In genomic region chr4:97159625-97160024, GRCh38 we compare ENCODE assay signal across 21 cellular contexts.
"Had no signal": no experiment of that assay in that cellular context is flagged by ENCODE, and none has a peak within 500 bp of the region (broad histone marks: within the 10 kb centered on the region; RNA-seq: fewer than 3 reads in every experiment).

No MANE protein-coding gene starts in this region.

- H3K36me3 ChIP-seq: neural progenitor cell, thoracic aorta, tibial nerve, upper lobe of right lung, uterus had no signal

- H3K9ac ChIP-seq: neural progenitor cell had no signal

- H3K9me3 Mint-ChIP-seq: nephron had no signal

- H3K4me1 ChIP-seq: neural progenitor cell, psoas muscle, tibial nerve, upper lobe of right lung, uterus had no signal

- H2AFZ ChIP-seq: neural progenitor cell had no signal

- H3K36me3 Mint-ChIP-seq: immature natural killer cell; memory B cell; naive thymus-derived CD4-positive, alpha-beta T cell; neural progenitor cell; stimulated activated naive B cell treated with anti-CD40 and anti-IgM and Interleukin-4, amounts not matched to agents 10 μg/mL and 1 μg/mL and 100 μg/mL, for 72 hours had no signal

- H3K27ac ChIP-seq: neural progenitor cell, psoas muscle, thoracic aorta, tibial nerve, upper lobe of right lung, uterus had no signal

- H3K27me3 ChIP-seq: neural progenitor cell, tibial nerve, upper lobe of right lung, uterus had no signal

- H3K4me3 ChIP-seq: lung, neural progenitor cell, psoas muscle, thoracic aorta, tibial nerve, upper lobe of right lung, uterus had no signal

- H3K4me2 ChIP-seq: neural progenitor cell had no signal

- H3K27me3 Mint-ChIP-seq: memory B cell; naive thymus-derived CD4-positive, alpha-beta T cell; stimulated activated naive B cell treated with anti-CD40 and anti-IgM and Interleukin-4, amounts not matched to agents 10 μg/mL and 1 μg/mL and 100 μg/mL, for 72 hours; stimulated activated naive CD8-positive, alpha-beta T cell treated with anti-CD3 and anti-CD28 coated beads, Interleukin-15, Interleukin-2, amounts not matched to agents 100 ng/mL and 50 ng/mL, for 24 hours had no signal

- ATAC-seq: naive thymus-derived CD4-positive, alpha-beta T cell; psoas muscle; right cardiac atrium; stimulated activated naive B cell treated with anti-CD40 and anti-IgM and Interleukin-4, amounts not matched to agents 10 μg/mL and 1 μg/mL and 100 μg/mL, for 72 hours; upper lobe of right lung had no signal

- H3K4me3 Mint-ChIP-seq: immature natural killer cell; memory B cell; naive thymus-derived CD4-positive, alpha-beta T cell; nephron; neural progenitor cell; stimulated activated naive B cell treated with anti-CD40 and anti-IgM and Interleukin-4, amounts not matched to agents 10 μg/mL and 1 μg/mL and 100 μg/mL, for 72 hours; stimulated activated naive CD8-positive, alpha-beta T cell treated with anti-CD3 and anti-CD28 coated beads, Interleukin-15, Interleukin-2, amounts not matched to agents 100 ng/mL and 50 ng/mL, for 24 hours had no signal

- H3K9me3 ChIP-seq: thoracic aorta, upper lobe of right lung, uterus had no signal

- H3K4me1 Mint-ChIP-seq: immature natural killer cell; memory B cell; naive thymus-derived CD4-positive, alpha-beta T cell; nephron; neural progenitor cell; stimulated activated naive B cell treated with anti-CD40 and anti-IgM and Interleukin-4, amounts not matched to agents 10 μg/mL and 1 μg/mL and 100 μg/mL, for 72 hours had no signal

- H3K27ac Mint-ChIP-seq: immature natural killer cell; memory B cell; naive thymus-derived CD4-positive, alpha-beta T cell; nephron; neural progenitor cell; stimulated activated naive B cell treated with anti-CD40 and anti-IgM and Interleukin-4, amounts not matched to agents 10 μg/mL and 1 μg/mL and 100 μg/mL, for 72 hours; stimulated activated naive CD8-positive, alpha-beta T cell treated with anti-CD3 and anti-CD28 coated beads, Interleukin-15, Interleukin-2, amounts not matched to agents 100 ng/mL and 50 ng/mL, for 24 hours had no signal

- DNase-seq: cortex of kidney; hypothalamus; immature natural killer cell; islet precursor cell; kidney glomerular epithelial cell; naive thymus-derived CD4-positive, alpha-beta T cell; psoas muscle; right cardiac atrium; small intestine; stimulated activated CD4-positive, alpha-beta T cell treated with anti-CD3 and anti-CD28 coated beads, Interleukin-15, amount 100 ng/mL, for 24 hours; stimulated activated CD4-positive, alpha-beta T cell treated with anti-CD3 and anti-CD28 coated beads, Interleukin-2, amount 100 ng/mL, for 48 hours; stimulated activated naive B cell treated with anti-CD40 and anti-IgM and Interleukin-4, amounts not matched to agents 10 μg/mL and 1 μg/mL and 100 μg/mL, for 72 hours; upper lobe of right lung; uterus had no signal
